1 cellular context compared by ENCODE assay signal in the genomic region with DNA sequence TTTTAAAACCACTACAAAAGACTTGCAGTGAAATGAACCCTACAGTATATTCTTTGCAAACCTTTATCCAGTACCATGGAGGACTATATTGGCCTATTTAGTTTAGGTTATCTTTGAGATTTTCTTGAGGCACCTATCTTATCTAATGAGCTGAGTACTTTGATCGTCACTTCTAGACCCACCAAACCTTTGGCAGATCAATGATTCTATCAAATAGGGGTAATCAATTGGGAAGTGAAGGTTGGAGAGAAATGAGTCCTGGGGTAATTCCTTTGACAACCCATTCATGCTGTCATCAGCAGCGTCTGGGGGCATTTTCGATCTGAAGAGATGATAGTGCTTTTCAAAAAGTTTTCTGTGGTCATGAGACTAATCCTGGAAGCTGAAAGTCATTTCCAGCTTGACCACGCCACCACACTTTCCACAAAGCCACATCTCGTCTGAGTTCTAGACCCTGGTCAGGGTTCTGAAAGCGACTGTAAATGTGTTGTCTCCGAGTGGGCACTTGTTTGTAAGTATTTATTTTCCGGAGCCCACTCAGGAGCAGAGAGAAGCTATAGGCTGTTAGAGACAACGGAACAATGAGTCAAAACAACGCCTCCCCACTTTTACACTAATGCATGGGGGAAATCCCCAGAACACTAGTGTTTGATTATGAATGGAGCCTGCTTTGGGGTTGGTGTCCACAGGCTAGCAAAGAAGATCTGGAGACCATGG.
TF ChIP-seq lines count a peak whose summit lies in the region.

No MANE protein-coding gene starts in this region.

TF ChIP-seq in GM12878, 131 proteins besides CTCF, POLR2A, EP300 and RAD21 (continued from another document):
- TF ChIP-seq, protein P1, sequence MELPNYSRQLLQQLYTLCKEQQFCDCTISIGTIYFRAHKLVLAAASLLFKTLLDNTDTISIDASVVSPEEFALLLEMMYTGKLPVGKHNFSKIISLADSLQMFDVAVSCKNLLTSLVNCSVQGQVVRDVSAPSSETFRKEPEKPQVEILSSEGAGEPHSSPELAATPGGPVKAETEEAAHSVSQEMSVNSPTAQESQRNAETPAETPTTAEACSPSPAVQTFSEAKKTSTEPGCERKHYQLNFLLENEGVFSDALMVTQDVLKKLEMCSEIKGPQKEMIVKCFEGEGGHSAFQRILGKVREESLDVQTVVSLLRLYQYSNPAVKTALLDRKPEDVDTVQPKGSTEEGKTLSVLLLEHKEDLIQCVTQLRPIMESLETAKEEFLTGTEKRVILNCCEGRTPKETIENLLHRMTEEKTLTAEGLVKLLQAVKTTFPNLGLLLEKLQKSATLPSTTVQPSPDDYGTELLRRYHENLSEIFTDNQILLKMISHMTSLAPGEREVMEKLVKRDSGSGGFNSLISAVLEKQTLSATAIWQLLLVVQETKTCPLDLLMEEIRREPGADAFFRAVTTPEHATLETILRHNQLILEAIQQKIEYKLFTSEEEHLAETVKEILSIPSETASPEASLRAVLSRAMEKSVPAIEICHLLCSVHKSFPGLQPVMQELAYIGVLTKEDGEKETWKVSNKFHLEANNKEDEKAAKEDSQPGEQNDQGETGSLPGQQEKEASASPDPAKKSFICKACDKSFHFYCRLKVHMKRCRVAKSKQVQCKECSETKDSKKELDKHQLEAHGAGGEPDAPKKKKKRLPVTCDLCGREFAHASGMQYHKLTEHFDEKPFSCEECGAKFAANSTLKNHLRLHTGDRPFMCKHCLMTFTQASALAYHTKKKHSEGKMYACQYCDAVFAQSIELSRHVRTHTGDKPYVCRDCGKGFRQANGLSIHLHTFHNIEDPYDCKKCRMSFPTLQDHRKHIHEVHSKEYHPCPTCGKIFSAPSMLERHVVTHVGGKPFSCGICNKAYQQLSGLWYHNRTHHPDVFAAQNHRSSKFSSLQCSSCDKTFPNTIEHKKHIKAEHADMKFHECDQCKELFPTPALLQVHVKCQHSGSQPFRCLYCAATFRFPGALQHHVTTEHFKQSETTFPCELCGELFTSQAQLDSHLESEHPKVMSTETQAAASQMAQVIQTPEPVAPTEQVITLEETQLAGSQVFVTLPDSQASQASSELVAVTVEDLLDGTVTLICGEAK (IDR thresholded peaks at IDR 0.05; ENCODE audit: borderline replicate concordance) = no peak
- TF ChIP-seq, protein P2, sequence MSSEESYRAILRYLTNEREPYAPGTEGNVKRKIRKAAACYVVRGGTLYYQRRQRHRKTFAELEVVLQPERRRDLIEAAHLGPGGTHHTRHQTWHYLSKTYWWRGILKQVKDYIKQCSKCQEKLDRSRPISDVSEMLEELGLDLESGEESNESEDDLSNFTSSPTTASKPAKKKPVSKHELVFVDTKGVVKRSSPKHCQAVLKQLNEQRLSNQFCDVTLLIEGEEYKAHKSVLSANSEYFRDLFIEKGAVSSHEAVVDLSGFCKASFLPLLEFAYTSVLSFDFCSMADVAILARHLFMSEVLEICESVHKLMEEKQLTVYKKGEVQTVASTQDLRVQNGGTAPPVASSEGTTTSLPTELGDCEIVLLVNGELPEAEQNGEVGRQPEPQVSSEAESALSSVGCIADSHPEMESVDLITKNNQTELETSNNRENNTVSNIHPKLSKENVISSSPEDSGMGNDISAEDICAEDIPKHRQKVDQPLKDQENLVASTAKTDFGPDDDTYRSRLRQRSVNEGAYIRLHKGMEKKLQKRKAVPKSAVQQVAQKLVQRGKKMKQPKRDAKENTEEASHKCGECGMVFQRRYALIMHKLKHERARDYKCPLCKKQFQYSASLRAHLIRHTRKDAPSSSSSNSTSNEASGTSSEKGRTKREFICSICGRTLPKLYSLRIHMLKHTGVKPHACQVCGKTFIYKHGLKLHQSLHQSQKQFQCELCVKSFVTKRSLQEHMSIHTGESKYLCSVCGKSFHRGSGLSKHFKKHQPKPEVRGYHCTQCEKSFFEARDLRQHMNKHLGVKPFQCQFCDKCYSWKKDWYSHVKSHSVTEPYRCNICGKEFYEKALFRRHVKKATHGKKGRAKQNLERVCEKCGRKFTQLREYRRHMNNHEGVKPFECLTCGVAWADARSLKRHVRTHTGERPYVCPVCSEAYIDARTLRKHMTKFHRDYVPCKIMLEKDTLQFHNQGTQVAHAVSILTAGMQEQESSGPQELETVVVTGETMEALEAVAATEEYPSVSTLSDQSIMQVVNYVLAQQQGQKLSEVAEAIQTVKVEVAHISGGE (CRISPR knock-in tag; IDR thresholded peaks at IDR 0.05) = no peak
- no peak; the same call in 1 of the 2 replicates for TF ChIP-seq SMC3 (IDR thresholded peaks at IDR 0.05; ENCODE audit: borderline replicate concordance, low read length)
- no peak for TF ChIP-seq YBX1 (IDR thresholded peaks at IDR 0.05)
- TF ChIP-seq, protein P3, sequence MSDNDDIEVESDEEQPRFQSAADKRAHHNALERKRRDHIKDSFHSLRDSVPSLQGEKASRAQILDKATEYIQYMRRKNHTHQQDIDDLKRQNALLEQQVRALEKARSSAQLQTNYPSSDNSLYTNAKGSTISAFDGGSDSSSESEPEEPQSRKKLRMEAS (IDR thresholded peaks at IDR 0.05; ENCODE audit: low read depth, low read length) = no peak
- TF ChIP-seq CHD1 (IDR thresholded peaks at IDR 0.05; ENCODE audit: low read depth, low read length) = no peak
- peak; percentile 51; the same call in 1 of the 2 replicates for TF ChIP-seq ZSCAN29 (IDR thresholded peaks at IDR 0.05)
- TF ChIP-seq POLR2AphosphoS5 (IDR thresholded peaks at IDR 0.05; ENCODE audit: low read length) = peak; percentile 83
- no peak for TF ChIP-seq SUPT20H (IDR thresholded peaks at IDR 0.05; ENCODE audit: borderline replicate concordance, control insufficient read depth, low read depth, low read length)
- peak; percentile 95; the same call in 1 of the 2 replicates for TF ChIP-seq TBL1XR1 (IDR thresholded peaks at IDR 0.05; ENCODE audit: low read depth, low read length)
- no peak for TF ChIP-seq TAF1 (IDR thresholded peaks at IDR 0.05; ENCODE audit: borderline replicate concordance, low read depth, low read length)
- TF ChIP-seq, protein P4, sequence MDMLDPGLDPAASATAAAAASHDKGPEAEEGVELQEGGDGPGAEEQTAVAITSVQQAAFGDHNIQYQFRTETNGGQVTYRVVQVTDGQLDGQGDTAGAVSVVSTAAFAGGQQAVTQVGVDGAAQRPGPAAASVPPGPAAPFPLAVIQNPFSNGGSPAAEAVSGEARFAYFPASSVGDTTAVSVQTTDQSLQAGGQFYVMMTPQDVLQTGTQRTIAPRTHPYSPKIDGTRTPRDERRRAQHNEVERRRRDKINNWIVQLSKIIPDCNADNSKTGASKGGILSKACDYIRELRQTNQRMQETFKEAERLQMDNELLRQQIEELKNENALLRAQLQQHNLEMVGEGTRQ (IDR thresholded peaks at IDR 0.05; ENCODE audit: borderline replicate concordance, low read depth, low read length) = no peak
- TF ChIP-seq, protein P5, sequence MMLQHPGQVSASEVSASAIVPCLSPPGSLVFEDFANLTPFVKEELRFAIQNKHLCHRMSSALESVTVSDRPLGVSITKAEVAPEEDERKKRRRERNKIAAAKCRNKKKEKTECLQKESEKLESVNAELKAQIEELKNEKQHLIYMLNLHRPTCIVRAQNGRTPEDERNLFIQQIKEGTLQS (IDR thresholded peaks at IDR 0.05; ENCODE audit: borderline replicate concordance, extremely low read depth, low read depth, low read length) = no peak
- peak in 1 of 2 experiments; percentile 71; a peak in 2 of 4 replicates for TF ChIP-seq SRF (IDR thresholded peaks at IDR 0.05; ENCODE audit: low read depth in 2 of 2, low read length in 2 of 2)
- no peak for TF ChIP-seq MYC (IDR thresholded peaks at IDR 0.05; ENCODE audit: insufficient read depth, insufficient read length, insufficient replicate concordance, low read length, severe bottlenecking)
- TF ChIP-seq FOS (IDR thresholded peaks at IDR 0.05; ENCODE audit: borderline replicate concordance, extremely low read depth, insufficient read length) = no peak
- TF ChIP-seq KAT2A (conservative IDR thresholded peaks at IDR 0.05; ENCODE audit: control insufficient read depth, low read depth, low read length) = no peak
- TF ChIP-seq, protein P6, sequence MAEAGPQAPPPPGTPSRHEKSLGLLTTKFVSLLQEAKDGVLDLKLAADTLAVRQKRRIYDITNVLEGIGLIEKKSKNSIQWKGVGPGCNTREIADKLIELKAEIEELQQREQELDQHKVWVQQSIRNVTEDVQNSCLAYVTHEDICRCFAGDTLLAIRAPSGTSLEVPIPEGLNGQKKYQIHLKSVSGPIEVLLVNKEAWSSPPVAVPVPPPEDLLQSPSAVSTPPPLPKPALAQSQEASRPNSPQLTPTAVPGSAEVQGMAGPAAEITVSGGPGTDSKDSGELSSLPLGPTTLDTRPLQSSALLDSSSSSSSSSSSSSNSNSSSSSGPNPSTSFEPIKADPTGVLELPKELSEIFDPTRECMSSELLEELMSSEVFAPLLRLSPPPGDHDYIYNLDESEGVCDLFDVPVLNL (IDR thresholded peaks at IDR 0.05; ENCODE audit: low read depth, low read length) = no peak
- peak; percentile 98 for TF ChIP-seq JUNB (IDR thresholded peaks at IDR 0.05)
- TF ChIP-seq CHD2 (IDR thresholded peaks at IDR 0.05; ENCODE audit: borderline replicate concordance, low read depth, low read length) = peak; percentile 53; the same call in 1 of the 2 replicates
- TF ChIP-seq, protein P7, sequence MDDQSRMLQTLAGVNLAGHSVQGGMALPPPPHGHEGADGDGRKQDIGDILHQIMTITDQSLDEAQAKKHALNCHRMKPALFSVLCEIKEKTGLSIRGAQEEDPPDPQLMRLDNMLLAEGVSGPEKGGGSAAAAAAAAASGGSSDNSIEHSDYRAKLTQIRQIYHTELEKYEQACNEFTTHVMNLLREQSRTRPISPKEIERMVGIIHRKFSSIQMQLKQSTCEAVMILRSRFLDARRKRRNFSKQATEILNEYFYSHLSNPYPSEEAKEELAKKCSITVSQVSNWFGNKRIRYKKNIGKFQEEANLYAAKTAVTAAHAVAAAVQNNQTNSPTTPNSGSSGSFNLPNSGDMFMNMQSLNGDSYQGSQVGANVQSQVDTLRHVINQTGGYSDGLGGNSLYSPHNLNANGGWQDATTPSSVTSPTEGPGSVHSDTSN (IDR thresholded peaks at IDR 0.05; ENCODE audit: insufficient replicate concordance, low read depth, low read length) = no peak
- no peak; the same call in 1 of the 2 replicates for TF ChIP-seq SPI1 (IDR thresholded peaks at IDR 0.05; ENCODE audit: borderline replicate concordance, insufficient read depth, low read depth, low read length)
- no peak for TF ChIP-seq NFYA (IDR thresholded peaks at IDR 0.05; ENCODE audit: borderline replicate concordance, low read depth, low read length)
TF ChIP-seq in GM12878: peak in this region for 66.
